In the genomic region with DNA sequence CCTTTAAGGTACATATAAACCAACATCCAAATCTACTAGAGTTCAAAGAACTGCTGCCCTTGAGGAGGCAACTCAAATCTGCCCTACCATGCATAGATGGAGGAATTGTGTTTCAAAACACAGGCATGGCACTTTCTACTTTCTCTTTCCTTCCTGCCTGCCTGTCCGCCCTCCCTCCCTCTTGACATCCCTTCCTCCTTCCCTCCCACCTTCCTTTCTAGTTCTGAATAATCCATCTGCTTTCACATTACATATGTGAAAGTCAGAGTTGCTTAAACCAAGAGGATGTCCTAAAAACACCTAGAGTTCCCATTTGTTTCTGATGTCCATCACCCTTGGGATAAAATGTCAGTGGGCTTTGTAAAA, we compare ENCODE assay signal across 12 cellular contexts.
A peak's percentile ranks its signal among the peaks of the same experiment; 100 is the strongest.
DNase-seq lines count a peak whose midpoint lies in the region; ATAC-seq and TF ChIP-seq lines count a peak whose summit lies in the region.
"Had no signal": no experiment of that assay in that cellular context is flagged by ENCODE, and none has a peak within 500 bp of the region (broad histone marks: within the 10 kb centered on the region; RNA-seq: fewer than 3 reads in every experiment).

No MANE protein-coding gene starts in this region.

- no peak overlapping the region for H3K4me3 ChIP-seq in ascending aorta
- H3K4me3 ChIP-seq: MG63, neural progenitor cell had no signal

- peaks cover 91% of the 10 kb centered on the region for H3K4me1 Mint-ChIP-seq in activated naive CD4-positive, alpha-beta T cell treated with anti-CD3 and anti-CD28 coated beads for 36 hours (ENCODE audit: low read depth)
- H3K4me1 Mint-ChIP-seq in stimulated activated naive CD8-positive, alpha-beta T cell treated with anti-CD3 and anti-CD28 coated beads, Interleukin-15, Interleukin-2, amounts not matched to agents 100 ng/mL and 50 ng/mL, for 24 hours (ENCODE audit: low read depth) = peaks cover 98% of the 10 kb centered on the region

- ATAC-seq in HG03139 (IDR thresholded peaks at IDR 0.05; ENCODE audit: unreplicated experiment) (peak; percentile 79), GM19023 (IDR thresholded peaks at IDR 0.05; ENCODE audit: unreplicated experiment) (no peak)

- CTCF ChIA-PET in activated naive CD4-positive, alpha-beta T cell treated with anti-CD3 and anti-CD28 coated beads for 36 hours (lab: Charles Lee) = no interaction called here

- H3K27me3 Mint-ChIP-seq in activated naive CD4-positive, alpha-beta T cell treated with anti-CD3 and anti-CD28 coated beads for 36 hours (ENCODE audit: low read depth) = no peaks in the 10 kb centered on the region
- H3K27me3 Mint-ChIP-seq in stimulated activated naive CD8-positive, alpha-beta T cell treated with anti-CD3 and anti-CD28 coated beads, Interleukin-15, Interleukin-2, amounts not matched to agents 100 ng/mL and 50 ng/mL, for 24 hours = no peaks in the 10 kb centered on the region

- intact Hi-C loops in activated naive CD4-positive, alpha-beta T cell treated with anti-CD3 and anti-CD28 coated beads for 36 hours (cut with micrococcal nuclease) = loop anchor here (1.0 kb wide), 2 partner anchors 35 to 274 kb away; no protein-coding TSS in a partner anchor
- intact Hi-C loops in ascending aorta (cut with DNase I) = no loop called here

- H3K27ac Mint-ChIP-seq in activated naive CD4-positive, alpha-beta T cell treated with anti-CD3 and anti-CD28 coated beads for 36 hours = peak overlapping the region; percentile 84
- H3K27ac Mint-ChIP-seq in stimulated activated naive CD8-positive, alpha-beta T cell treated with anti-CD3 and anti-CD28 coated beads, Interleukin-15, Interleukin-2, amounts not matched to agents 100 ng/mL and 50 ng/mL, for 24 hours = peak overlapping the region; percentile 90

- peak overlapping the region; percentile 0 to 40 for H3K27ac ChIP-seq in ascending aorta
- H3K27ac ChIP-seq: neural progenitor cell had no signal

- peaks cover 0 to 54% of the 10 kb centered on the region in 2 donors for H3K4me1 ChIP-seq in ascending aorta

- H3K36me3 Mint-ChIP-seq in activated naive CD4-positive, alpha-beta T cell treated with anti-CD3 and anti-CD28 coated beads for 36 hours (ENCODE audit: low read depth) = peaks cover 63% of the 10 kb centered on the region
- peaks cover 90% of the 10 kb centered on the region for H3K36me3 Mint-ChIP-seq in stimulated activated naive CD8-positive, alpha-beta T cell treated with anti-CD3 and anti-CD28 coated beads, Interleukin-15, Interleukin-2, amounts not matched to agents 100 ng/mL and 50 ng/mL, for 24 hours (ENCODE audit: low read depth)

- H3K4me3 Mint-ChIP-seq in activated naive CD4-positive, alpha-beta T cell treated with anti-CD3 and anti-CD28 coated beads for 36 hours = no peak overlapping the region
- peak overlapping the region; percentile 56 for H3K4me3 Mint-ChIP-seq in stimulated activated naive CD8-positive, alpha-beta T cell treated with anti-CD3 and anti-CD28 coated beads, Interleukin-15, Interleukin-2, amounts not matched to agents 100 ng/mL and 50 ng/mL, for 24 hours

- no peaks in the 10 kb centered on the region for H3K27me3 ChIP-seq in ascending aorta
- H3K27me3 ChIP-seq: MG63, neural progenitor cell had no signal

- peaks cover 31 to 62% of the 10 kb centered on the region in 2 donors for H3K36me3 ChIP-seq in ascending aorta
- H3K36me3 ChIP-seq: neural progenitor cell had no signal

- no peaks in the 10 kb centered on the region for H3K9me3 Mint-ChIP-seq in activated naive CD4-positive, alpha-beta T cell treated with anti-CD3 and anti-CD28 coated beads for 36 hours
- no peaks in the 10 kb centered on the region for H3K9me3 Mint-ChIP-seq in stimulated activated naive CD8-positive, alpha-beta T cell treated with anti-CD3 and anti-CD28 coated beads, Interleukin-15, Interleukin-2, amounts not matched to agents 100 ng/mL and 50 ng/mL, for 24 hours
- H3K9me3 Mint-ChIP-seq: neural progenitor cell had no signal

- H3K9me3 ChIP-seq in ascending aorta = no peaks in the 10 kb centered on the region
- H3K9me3 ChIP-seq: MG63 had no signal

- peak; percentile 64 for DNase-seq in activated naive CD4-positive, alpha-beta T cell treated with anti-CD3 and anti-CD28 coated beads for 36 hours
- DNase-seq in activated naive CD4-positive, alpha-beta T cell treated with anti-CD3 and anti-CD28 coated beads, Interleukin-2, amount 50 U/mL, for 16 hours = no peak
- DNase-seq in ascending aorta (ENCODE audit: low spot score in 2 of 2) (no peak), NCI-H2107 treated with DMSO at 0.1 percent for 48 hours (lab: John Stamatoyannopoulos, UW; ENCODE audit: unreplicated experiment) (no peak), SW 1271 (lab: John Stamatoyannopoulos, UW) (no peak)
- DNase-seq: amniotic stem cell; MG63; NK-92 treated with Interleukin-12 subunit alpha and Interleukin-12 subunit beta, amount 100 ng/mL, for 24 hours had no signal

- no peak for TF ChIP-seq CTCF in ascending aorta (IDR thresholded peaks at IDR 0.05)
